In genomic region chr4:109216085-109216696, GRCh38 we compare ENCODE assay signal across 1 cellular context.
TF ChIP-seq lines count a peak whose summit lies in the region.

No MANE protein-coding gene starts in this region.

TF ChIP-seq in HEK293, 187 proteins besides CTCF, POLR2A, EP300 and RAD21:
- TF ChIP-seq ATF2 (tag by site-specific recombination; IDR thresholded peaks at IDR 0.05; ENCODE audit: low read depth) (peak; percentile 69; the same call in 1 of the 2 replicates), ZNF366 (tag by site-specific recombination; conservative IDR thresholded peaks at IDR 0.05) (peak; percentile 92), ZNF221 (tag by site-specific recombination; IDR thresholded peaks at IDR 0.05; ENCODE audit: borderline replicate concordance) (no peak)
